27 cellular contexts compared by ENCODE assay signal in genomic region chr15:70250208-70251201, GRCh38.
DNase-seq lines count a peak whose midpoint lies in the region; ATAC-seq, FAIRE-seq and TF ChIP-seq lines count a peak whose summit lies in the region.
"Had no signal": no experiment of that assay in that cellular context is flagged by ENCODE, and none has a peak within 500 bp of the region (broad histone marks: within the 10 kb centered on the region; RNA-seq: fewer than 3 reads in every experiment).

No MANE protein-coding gene starts in this region.

- H3K27ac Mint-ChIP-seq in endodermal cell: no peak overlapping the region
- H3K27ac Mint-ChIP-seq: dendritic cell treated with granulocyte-macrophage colony-stimulating factor and Interleukin-4, amounts not matched to agents 40 ng/mL and 50 ng/mL, for 4 days; natural killer cell; progenitor cell of endocrine pancreas had no signal

- no peaks in the 10 kb centered on the region for H3K9me3 Mint-ChIP-seq in endodermal cell
- H3K9me3 Mint-ChIP-seq: dendritic cell treated with granulocyte-macrophage colony-stimulating factor and Interleukin-4, amounts not matched to agents 40 ng/mL and 50 ng/mL, for 4 days; natural killer cell had no signal

- H3K4me2 ChIP-seq in IMR-90 (ENCODE audit: low read depth, low read length): no peak overlapping the region

- peaks cover 14% of the 10 kb centered on the region for H3K4me1 Mint-ChIP-seq in endodermal cell

- no peak overlapping the region for H2BK5ac ChIP-seq in IMR-90 (ENCODE audit: low read depth, low read length, poor library complexity, severe bottlenecking)

- H3K4ac ChIP-seq in IMR-90 (ENCODE audit: low read depth, low read length): no peak overlapping the region

- no peak overlapping the region for H3K18ac ChIP-seq in IMR-90 (ENCODE audit: low read depth, low read length)

- H3K36me3 ChIP-seq in IMR-90 (ENCODE audit: control insufficient read depth, insufficient read depth, low read length) (no peaks in the 10 kb centered on the region), endodermal cell (ENCODE audit: control insufficient read depth, insufficient read depth, low read length) (no peaks in the 10 kb centered on the region)
- H3K36me3 ChIP-seq: adrenal gland, suprapubic skin had no signal

- H3K9ac ChIP-seq in IMR-90 (ENCODE audit: low read depth, low read length): no peak overlapping the region
- H3K9ac ChIP-seq in endodermal cell (ENCODE audit: extremely low read depth, low read length, poor library complexity, severe bottlenecking): no peak overlapping the region

- POLR2A ChIA-PET in IMR-90 (lab: Charles Lee; ENCODE audit: unreplicated experiment): no interaction called here

- H3K9me3 ChIP-seq in IMR-90 (ENCODE audit: control insufficient read depth, insufficient read depth, low read length) (no peaks in the 10 kb centered on the region), endodermal cell (ENCODE audit: control insufficient read depth, low read length) (no peaks in the 10 kb centered on the region)
- H3K9me3 ChIP-seq: adrenal gland, suprapubic skin had no signal

- H3K4me1 ChIP-seq in IMR-90 (ENCODE audit: control insufficient read depth, insufficient read depth, low read length) (no peaks in the 10 kb centered on the region), endodermal cell (ENCODE audit: control insufficient read depth, insufficient read depth, low read length) (no peaks in the 10 kb centered on the region)

- in situ Hi-C loops in IMR-90 (cut with MboI; ENCODE audit: low sequenced_read_pairs): no loop called here
- in situ Hi-C loops in ACHN (cut with HindIII; ENCODE audit: low pct_ligation_motif_present, low pct_unique_long_range_greater_than_20kb, low sequenced_read_pairs): no loop called here

- TF ChIP-seq RAD21 in IMR-90 (IDR thresholded peaks at IDR 0.05; ENCODE audit: low read length): no peak

- no peak overlapping the region for H4K5ac ChIP-seq in IMR-90 (ENCODE audit: low read depth, low read length)

- FAIRE-seq in GM12892 (lab: Jason Lieb, UNC): no peak
- FAIRE-seq: bronchial epithelial cell, GM12891 had no signal

- no peaks in the 10 kb centered on the region for H3K79me1 ChIP-seq in IMR-90 (ENCODE audit: low read depth in 1 of 2, low read length in 2 of 2)

- 74% methylated on average over 10 of the region's 27 CpGs; no CpG with 5 or more reads in 1 of the 2 experiments for WGBS in IMR-90 (ENCODE audit: extremely low coverage in 2 of 2, insufficient read length in 1 of 2), 2 experiments
- 90 to 95% methylated on average over 22 to 27 of the region's 27 CpGs for WGBS in endodermal cell (ENCODE audit: insufficient coverage in 1 of 2, insufficient read length in 1 of 2), 2 experiments

- H2BK120ac ChIP-seq in IMR-90 (ENCODE audit: low read depth, low read length): no peak overlapping the region

- intact Hi-C loops in IMR-90 (cut with micrococcal nuclease): no loop called here
- intact Hi-C loops in sciatic nerve (cut with DNase I): no loop called here

- no peak overlapping the region for H2AK5ac ChIP-seq in IMR-90 (ENCODE audit: low read depth, low read length)

- BruUV-seq in IMR-90 (replicated peaks; lab: Mats Ljungman, UMichigan): no TSS peak

- ATAC-seq in IMR-90 (ENCODE audit: low read depth) (no peak), sciatic nerve (peak; percentile 74)
- ATAC-seq: HCT116, natural killer cell had no signal

- no peak overlapping the region for H4K8ac ChIP-seq in IMR-90 (ENCODE audit: low read depth in 2 of 2, low read length in 2 of 2)

- H2AFZ ChIP-seq in IMR-90 (replicated peaks; ENCODE audit: low read length, poor library complexity): peak overlapping the region; percentile 27

- TF ChIP-seq POLR2A in IMR-90 (IDR thresholded peaks at IDR 0.05; ENCODE audit: low read depth, low read length) (no peak), GM12892 (IDR thresholded peaks at IDR 0.05; ENCODE audit: low read depth, low read length) (no peak)

- H3K27me3 ChIP-seq in IMR-90 (ENCODE audit: control insufficient read depth, insufficient read depth, low read length) (peaks cover 33% of the 10 kb centered on the region; the same call in 1 of the 2 replicates), endodermal cell (ENCODE audit: control insufficient read depth, insufficient read depth, low read length, poor library complexity, severe bottlenecking) (peaks cover 11% of the 10 kb centered on the region)
- H3K27me3 ChIP-seq: adrenal gland, suprapubic skin had no signal

- H3K4me3 Mint-ChIP-seq in endodermal cell: no peak overlapping the region
- H3K4me3 Mint-ChIP-seq: dendritic cell treated with granulocyte-macrophage colony-stimulating factor and Interleukin-4, amounts not matched to agents 40 ng/mL and 50 ng/mL, for 4 days; natural killer cell had no signal

- no peak overlapping the region for H2AK9ac ChIP-seq in IMR-90 (replicated peaks; ENCODE audit: low read depth, low read length, poor library complexity)

- no peaks in the 10 kb centered on the region for H4K20me1 ChIP-seq in IMR-90 (ENCODE audit: insufficient read depth, low read length)

- H3K27ac ChIP-seq in IMR-90 (ENCODE audit: insufficient read depth, low read length) (no peak overlapping the region), endodermal cell (ENCODE audit: low read depth, low read length) (peak overlapping the region; percentile 70)
- H3K27ac ChIP-seq: 22Rv1, suprapubic skin had no signal

- H2BK20ac ChIP-seq in IMR-90 (ENCODE audit: low read depth, low read length): no peak overlapping the region

- no peak overlapping the region for H3K23ac ChIP-seq in IMR-90 (ENCODE audit: low read depth, low read length)

- no peaks in the 10 kb centered on the region; the same call in 1 of the 2 replicates for H3K9me1 ChIP-seq in IMR-90 (ENCODE audit: insufficient read depth, low read length)

- no peak overlapping the region for H3K56ac ChIP-seq in IMR-90 (ENCODE audit: extremely low read depth, insufficient read depth, low read length)

- H2BK15ac ChIP-seq in IMR-90 (ENCODE audit: low read depth, low read length): no peak overlapping the region

- DNase-seq in NCI-H1417 (lab: John Stamatoyannopoulos, UW) (peak in 2 of 3 experiments; percentile 37 to 38), NCI-H1417 treated with DMSO at 0.1 percent for 48 hours (lab: John Stamatoyannopoulos, UW) (no peak), IMR-90 (no peak), endodermal cell (no peak), sciatic nerve (ENCODE audit: low spot score) (peak; percentile 47), AG08395 (ENCODE audit: low spot score) (no peak), GM12892 (ENCODE audit: insufficient read length) (no peak), ACHN (no peak)
- DNase-seq: activated CD4-positive, alpha-beta T cell treated with anti-CD3 and anti-CD28 coated beads, Interleukin-2, amount 50 U/mL, for 48 hours; activated CD4-positive, CD25-positive, alpha-beta regulatory T cell; AML-193; COR-L47; DMS79 treated with DMSO at 0.1 percent for 48 hours; KBM-7; midbrain; natural killer cell; NCI-H1694 treated with DMSO at 0.1 percent for 48 hours; NCI-H446 treated with DMSO at 0.1 percent for 48 hours; T-helper 9 cell had no signal

- H3K14ac ChIP-seq in IMR-90 (replicated peaks; ENCODE audit: low read depth, low read length): no peak overlapping the region

- no peak overlapping the region for H4K91ac ChIP-seq in IMR-90 (ENCODE audit: insufficient read depth, low read depth, low read length)

- no peak for TF ChIP-seq CTCF in IMR-90 (conservative IDR thresholded peaks at IDR 0.05; ENCODE audit: low read depth, low read length)
- no peak for TF ChIP-seq CTCF in endodermal cell (conservative IDR thresholded peaks at IDR 0.05)

- H3K4me3 ChIP-seq in IMR-90 (ENCODE audit: insufficient read depth, low read depth, low read length) (no peak overlapping the region), endodermal cell (ENCODE audit: low read length) (no peak overlapping the region)
- H3K4me3 ChIP-seq: adrenal gland, suprapubic skin had no signal

- H3K27me3 Mint-ChIP-seq in endodermal cell (ENCODE audit: insufficient read depth): peaks cover 11% of the 10 kb centered on the region

- dilution Hi-C loops in IMR-90 (cut with HindIII; ENCODE audit: low sequenced_read_pairs, unreplicated experiment): no loop called here

- CTCF ChIA-PET in IMR-90 (lab: Yijun Ruan, JAX): no interaction called here

- H3K36me3 Mint-ChIP-seq in endodermal cell (ENCODE audit: low read depth): no peaks in the 10 kb centered on the region
- H3K36me3 Mint-ChIP-seq: natural killer cell had no signal

TF ChIP-seq in IMR-90, 13 proteins besides CTCF, POLR2A, EP300 and RAD21:
- TF ChIP-seq NFE2L2 (IDR thresholded peaks at IDR 0.05; ENCODE audit: low read depth, low read length) (no peak), MAZ (IDR thresholded peaks at IDR 0.05; ENCODE audit: borderline replicate concordance, low read depth, low read length) (no peak), SMC3 (IDR thresholded peaks at IDR 0.05; ENCODE audit: low read depth, low read length) (no peak), CEBPB (IDR thresholded peaks at IDR 0.05; ENCODE audit: low read depth, low read length) (no peak), FOS (IDR thresholded peaks at IDR 0.05; ENCODE audit: low read depth, low read length) (no peak), MAFK (IDR thresholded peaks at IDR 0.05; ENCODE audit: low read depth, low read length) (no peak), MXI1 (IDR thresholded peaks at IDR 0.05; ENCODE audit: borderline replicate concordance, low read depth, low read length) (no peak), RFX5 (IDR thresholded peaks at IDR 0.05; ENCODE audit: low read depth, low read length) (no peak)
- TF ChIP-seq, protein P1, sequence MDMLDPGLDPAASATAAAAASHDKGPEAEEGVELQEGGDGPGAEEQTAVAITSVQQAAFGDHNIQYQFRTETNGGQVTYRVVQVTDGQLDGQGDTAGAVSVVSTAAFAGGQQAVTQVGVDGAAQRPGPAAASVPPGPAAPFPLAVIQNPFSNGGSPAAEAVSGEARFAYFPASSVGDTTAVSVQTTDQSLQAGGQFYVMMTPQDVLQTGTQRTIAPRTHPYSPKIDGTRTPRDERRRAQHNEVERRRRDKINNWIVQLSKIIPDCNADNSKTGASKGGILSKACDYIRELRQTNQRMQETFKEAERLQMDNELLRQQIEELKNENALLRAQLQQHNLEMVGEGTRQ (IDR thresholded peaks at IDR 0.05; ENCODE audit: low read depth, low read length): no peak

Comparison
In these comparisons a context has a peak if more than half of its experiments do, and no peak if none do; other contexts are left out.
1. DNase-seq: peak in NCI-H1417 (2 of 3) and sciatic nerve (single experiment); none in NCI-H1417 treated with DMSO at 0.1 percent for 48 hours (single experiment), IMR-90 (single experiment), endodermal cell (single experiment), AG08395 (single experiment), GM12892 (single experiment) and ACHN (single experiment).